23 cellular contexts compared by ENCODE assay signal in the genomic region with DNA sequence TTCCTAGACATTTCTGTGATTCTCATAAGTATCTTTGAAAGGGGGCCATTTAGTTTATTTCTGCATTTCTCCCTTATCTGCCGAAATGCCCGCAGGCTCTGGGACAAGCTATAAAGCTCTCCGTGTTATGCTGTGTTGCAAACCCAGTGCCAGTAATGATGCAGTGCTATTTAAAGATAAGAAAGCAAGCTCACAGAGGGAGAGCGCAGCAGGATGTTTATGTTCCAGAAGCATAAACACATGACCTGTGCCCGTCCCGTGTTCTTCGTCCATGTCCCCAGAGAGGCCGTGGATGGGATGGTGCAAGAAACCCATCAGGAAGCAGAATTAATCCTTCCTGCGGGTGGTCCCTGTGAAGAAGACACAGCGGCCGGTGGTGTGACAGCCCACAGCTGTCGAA.
DNase-seq lines count a peak whose midpoint lies in the region; TF ChIP-seq lines count a peak whose summit lies in the region.
"Had no signal": no experiment of that assay in that cellular context is flagged by ENCODE, and none has a peak within 500 bp of the region (broad histone marks: within the 10 kb centered on the region; RNA-seq: fewer than 3 reads in every experiment).

No MANE protein-coding gene starts in this region.

- peak in 1 of 2 experiments; percentile 37; a peak in 1 of 4 replicates for TF ChIP-seq EP300 in SK-N-SH (IDR thresholded peaks at IDR 0.05; ENCODE audit: borderline replicate concordance in 1 of 2, low read depth in 1 of 2, low read length in 1 of 2)

- CTCF ChIA-PET in SK-N-SH (lab: Yijun Ruan, JAX): interaction anchor here (0.6 to 2.1 kb wide), 13 partner anchors 8 to 1342 kb away, joined by 3 to 12 read pairs (median 3); partner anchors contain the start of gene NEDD4L
- CTCF ChIA-PET in GM10248 (lab: Yijun Ruan, JAX): interaction anchor here (0.8 to 1.9 kb wide), 4 partner anchors 19 to 38 kb away, joined by 3 to 8 read pairs (median 4); no protein-coding TSS in a partner anchor

- H3K4me2 ChIP-seq in BLaER1 treated with 17β-estradiol and CSF1 and Interleukin-3, amounts not matched to agents 10 nM and 100 nM: peak overlapping the region; percentile 6 to 76 (median 53); a peak in 21 of 22 replicates
- H3K4me2 ChIP-seq in SK-N-SH: no peak overlapping the region
- no peak overlapping the region for H3K4me2 ChIP-seq in osteoblast (ENCODE audit: insufficient read depth, low read length)
- H3K4me2 ChIP-seq: KMS-11 had no signal

- no peak for TF ChIP-seq RAD21 in SK-N-SH (IDR thresholded peaks at IDR 0.05; ENCODE audit: low read length)

- H2AFZ ChIP-seq in SK-N-SH (ENCODE audit: low read depth) (no peak overlapping the region), osteoblast (ENCODE audit: low read length) (no peak overlapping the region)

- DNase-seq in SK-N-SH (peak; percentile 71), epidermal melanocyte (ENCODE audit: insufficient read length, low spot score) (peak; percentile 79), mucosa of gallbladder (ENCODE audit: low spot score) (peak; percentile 33), NCI-H1105 treated with DMSO at 0.1 percent for 48 hours (lab: John Stamatoyannopoulos, UW) (no peak), osteoblast (ENCODE audit: insufficient read length, low spot score, missing footprints) (no peak), GM10248 (ENCODE audit: extremely low spot score) (no peak)
- no peak for DNase-seq in stimulated activated CD4-positive, alpha-beta T cell treated with anti-CD3 and anti-CD28 coated beads, Interleukin-15, amount 100 ng/mL, for 24 hours
- DNase-seq: ACHN; activated CD8-positive, alpha-beta T cell treated with anti-CD3 and anti-CD28 coated beads for 36 hours; activated T-cell treated with anti-CD3 and anti-CD28 coated beads, Interleukin-2, amount 50 U/mL, for 1 hour; CD4-positive, alpha-beta T cell; effector memory CD8-positive, alpha-beta T cell; GOT3; heart right ventricle; MV-4-11; NCI-H187 treated with DMSO at 0.1 percent for 48 hours; occipital lobe; Peyer's patch; T1000 had no signal

- H3K27ac ChIP-seq in BLaER1 treated with 17β-estradiol and CSF1 and Interleukin-3, amounts not matched to agents 10 nM and 100 nM: no peak overlapping the region
- H3K27ac ChIP-seq in SK-N-SH (ENCODE audit: low read depth in 2 of 2, low read length in 1 of 2) (no peak overlapping the region; a peak in 1 of 4 replicates), osteoblast (ENCODE audit: low read depth, low read length) (no peak overlapping the region)
- H3K27ac ChIP-seq: adrenal gland, heart right ventricle, KMS-11, Peyer's patch, right atrium auricular region had no signal

- peaks cover 14 to 35% (median 29%) of the 10 kb centered on the region in 10 experiments for H3K4me1 ChIP-seq in BLaER1 treated with 17β-estradiol and CSF1 and Interleukin-3, amounts not matched to agents 10 nM and 100 nM
- H3K4me1 ChIP-seq in SK-N-SH (ENCODE audit: control insufficient read depth in 1 of 2, insufficient read depth in 2 of 2, low read depth in 1 of 2, low read length in 1 of 2) (peaks cover 0 to 11% of the 10 kb centered on the region in 2 experiments; a peak in 2 of 4 replicates), osteoblast (ENCODE audit: insufficient read depth, low read length) (no peaks in the 10 kb centered on the region)
- H3K4me1 ChIP-seq: Peyer's patch, right atrium auricular region had no signal

- H3F3A ChIP-seq in SK-N-SH (replicated peaks; ENCODE audit: insufficient read depth): no peaks in the 10 kb centered on the region

- H3K9ac ChIP-seq in BLaER1 treated with 17β-estradiol and CSF1 and Interleukin-3, amounts not matched to agents 10 nM and 100 nM: no peak overlapping the region
- no peak overlapping the region for H3K9ac ChIP-seq in SK-N-SH
- H3K9ac ChIP-seq: KMS-11 had no signal

- no peak overlapping the region for H3K4me3 ChIP-seq in BLaER1 treated with 17β-estradiol and CSF1 and Interleukin-3, amounts not matched to agents 10 nM and 100 nM
- H3K4me3 ChIP-seq in SK-N-SH (ENCODE audit: low read depth in 2 of 2, low read length in 1 of 2) (no peak overlapping the region), osteoblast (ENCODE audit: insufficient read depth, low read length) (no peak overlapping the region)
- H3K4me3 ChIP-seq: adrenal gland, heart right ventricle, Peyer's patch, right atrium auricular region had no signal

- 75% methylated on average over 12 of the region's 12 CpGs for WGBS in SK-N-SH (ENCODE audit: low lambda C conversion rate)

- peaks cover 0 to 8% (median 0%) of the 10 kb centered on the region in 11 experiments; a peak in 1 of 22 replicates for H3K9me3 ChIP-seq in BLaER1 treated with 17β-estradiol and CSF1 and Interleukin-3, amounts not matched to agents 10 nM and 100 nM (replicated peaks in 1 of 11)
- H3K9me3 ChIP-seq in SK-N-SH: no peaks in the 10 kb centered on the region
- no peaks in the 10 kb centered on the region for H3K9me3 ChIP-seq in osteoblast (ENCODE audit: low read depth, low read length)
- H3K9me3 ChIP-seq: adrenal gland, heart right ventricle, Peyer's patch, right atrium auricular region had no signal

- POLR2A ChIA-PET in SK-N-SH (lab: Yijun Ruan, JAX): interaction anchor here (1.0 kb wide), 1 partner anchor 8 kb away, joined by 3 read pairs; no protein-coding TSS in a partner anchor
- POLR2A ChIA-PET in GM10248 (lab: Yijun Ruan, JAX): no interaction called here

- H3K9me2 ChIP-seq in SK-N-SH: no peaks in the 10 kb centered on the region

- no peaks in the 10 kb centered on the region for H3K36me3 ChIP-seq in BLaER1 treated with 17β-estradiol and CSF1 and Interleukin-3, amounts not matched to agents 10 nM and 100 nM
- no peaks in the 10 kb centered on the region for H3K36me3 ChIP-seq in SK-N-SH (replicated peaks in 1 of 2; ENCODE audit: control insufficient read depth in 1 of 2, insufficient read depth in 2 of 2, low read length in 1 of 2)
- no peaks in the 10 kb centered on the region for H3K36me3 ChIP-seq in osteoblast (ENCODE audit: insufficient read depth, low read length)
- H3K36me3 ChIP-seq: adrenal gland, heart right ventricle, Peyer's patch, right atrium auricular region had no signal

- TF ChIP-seq CTCF in SK-N-SH (IDR thresholded peaks at IDR 0.05) (no peak), osteoblast (IDR thresholded peaks at IDR 0.05; ENCODE audit: extremely low read depth, low read depth, low read length) (no peak), GM10248 (IDR thresholded peaks at IDR 0.05; ENCODE audit: control extremely low read depth, extremely low read depth, low read depth, missing control alignments) (no peak)

- no peaks in the 10 kb centered on the region for H3K27me3 ChIP-seq in BLaER1 treated with 17β-estradiol and CSF1 and Interleukin-3, amounts not matched to agents 10 nM and 100 nM
- H3K27me3 ChIP-seq in SK-N-SH (ENCODE audit: insufficient read depth) (no peaks in the 10 kb centered on the region), osteoblast (ENCODE audit: insufficient read depth, low read length) (peaks cover 11% of the 10 kb centered on the region)
- H3K27me3 ChIP-seq: adrenal gland, heart right ventricle, Peyer's patch, right atrium auricular region had no signal

- H3K79me2 ChIP-seq in SK-N-SH (ENCODE audit: insufficient read depth) (no peaks in the 10 kb centered on the region), osteoblast (ENCODE audit: insufficient read depth, low read length) (no peaks in the 10 kb centered on the region)

- H4K20me1 ChIP-seq in BLaER1 treated with 17β-estradiol and CSF1 and Interleukin-3, amounts not matched to agents 10 nM and 100 nM: peaks cover 0 to 95% (median 28%) of the 10 kb centered on the region in 11 experiments; a peak in 14 of 22 replicates
- H4K20me1 ChIP-seq in SK-N-SH (ENCODE audit: insufficient read depth): no peaks in the 10 kb centered on the region
- H4K20me1 ChIP-seq in osteoblast (ENCODE audit: insufficient read depth, low read length): no peaks in the 10 kb centered on the region

TF ChIP-seq in SK-N-SH, 30 proteins besides CTCF, POLR2A, EP300 and RAD21:
- TF ChIP-seq CHD2 (IDR thresholded peaks at IDR 0.05; ENCODE audit: low read length, partially characterized antibody) (peak; percentile 58), GATA2 (CRISPR knock-in tag; IDR thresholded peaks at IDR 0.05) (peak; percentile 88), MXI1 (IDR thresholded peaks at IDR 0.05; ENCODE audit: low read depth, low read length) (0 out of 2 replicates have a peak, but pooled peaks have one; percentile 31), FOSL2 (IDR thresholded peaks at IDR 0.05; ENCODE audit: borderline replicate concordance, low read depth) (no peak), RCOR1 (IDR thresholded peaks at IDR 0.05; ENCODE audit: low read length) (peak; percentile 74), FOXJ3 (CRISPR knock-in tag; IDR thresholded peaks at IDR 0.05) (peak; percentile 71)
TF ChIP-seq in SK-N-SH: peak in this region for 5.

Comparison
In these comparisons a context has a peak if more than half of its experiments do, and no peak if none do; other contexts are left out.
1. H3K4me2 ChIP-seq: peak in BLaER1 treated with 17β-estradiol and CSF1 and Interleukin-3, amounts not matched to agents 10 nM and 100 nM (11 of 11); none in SK-N-SH (single experiment) and osteoblast (single experiment).
2. DNase-seq: peak in SK-N-SH (single experiment), epidermal melanocyte (single experiment) and mucosa of gallbladder (single experiment); none in stimulated activated CD4-positive, alpha-beta T cell treated with anti-CD3 and anti-CD28 coated beads, Interleukin-15, amount 100 ng/mL, for 24 hours (single experiment), NCI-H1105 treated with DMSO at 0.1 percent for 48 hours (single experiment), osteoblast (single experiment) and GM10248 (single experiment).